In genomic region chr5:3121813-3122212, GRCh38 we compare ENCODE assay signal across 18 cellular contexts.
DNase-seq lines count a peak whose midpoint lies in the region; FAIRE-seq and TF ChIP-seq lines count a peak whose summit lies in the region.
"Had no signal": no experiment of that assay in that cellular context is flagged by ENCODE, and none has a peak within 500 bp of the region (broad histone marks: within the 10 kb centered on the region; RNA-seq: fewer than 3 reads in every experiment).

No MANE protein-coding gene starts in this region.

- no peak overlapping the region for H3K27ac Mint-ChIP-seq in type B pancreatic cell

- no peaks in the 10 kb centered on the region for H3K79me2 ChIP-seq in trophoblast cell (ENCODE audit: control insufficient read depth, insufficient read depth, low read length, poor library complexity)

- H3K9ac ChIP-seq in BLaER1 (no peak overlapping the region), NT2/D1 (ENCODE audit: insufficient read length, low read depth) (peak overlapping the region; percentile 32), iPS-20b (ENCODE audit: low read depth, low read length) (peak overlapping the region; percentile 62; the same call in 1 of the 2 replicates), trophoblast cell (ENCODE audit: low read length) (no peak overlapping the region), kidney (ENCODE audit: low read length in 2 of 2) (no peak overlapping the region)

- H4K20me1 ChIP-seq in BLaER1: no peaks in the 10 kb centered on the region

- H3K9me3 ChIP-seq in BLaER1 (no peaks in the 10 kb centered on the region), NT2/D1 (ENCODE audit: insufficient read depth, low read length) (no peaks in the 10 kb centered on the region), iPS-20b (ENCODE audit: insufficient read depth, low read depth, low read length) (no peaks in the 10 kb centered on the region), trophoblast cell (ENCODE audit: insufficient read depth, low read depth, low read length) (no peaks in the 10 kb centered on the region), kidney (ENCODE audit: control insufficient read depth in 1 of 2, low read length in 2 of 2) (no peaks in the 10 kb centered on the region)

- H3K36me3 ChIP-seq in BLaER1 (no peaks in the 10 kb centered on the region), NT2/D1 (ENCODE audit: insufficient read depth, insufficient read length, low read length) (no peaks in the 10 kb centered on the region), iPS-20b (ENCODE audit: insufficient read depth, low read depth, low read length) (no peaks in the 10 kb centered on the region), trophoblast cell (ENCODE audit: control insufficient read depth in 1 of 2, insufficient read depth in 2 of 2, low read length in 2 of 2) (no peaks in the 10 kb centered on the region), kidney (ENCODE audit: control insufficient read depth in 1 of 2, insufficient read depth in 2 of 2, low read length in 2 of 2) (no peaks in the 10 kb centered on the region)

- H3K36me3 Mint-ChIP-seq in type B pancreatic cell: no peaks in the 10 kb centered on the region

- no peak overlapping the region for H2AK5ac ChIP-seq in trophoblast cell (ENCODE audit: low read length)

- peak overlapping the region; percentile 80 for H4K8ac ChIP-seq in trophoblast cell (ENCODE audit: low read depth, low read length)

- no peak overlapping the region for H4K12ac ChIP-seq in trophoblast cell (ENCODE audit: low read depth, low read length)

- H3K18ac ChIP-seq in trophoblast cell (ENCODE audit: low read length): peak overlapping the region; percentile 74

- peak overlapping the region; percentile 68 for H2BK12ac ChIP-seq in trophoblast cell (ENCODE audit: low read length)

- H3K4me1 ChIP-seq in BLaER1: peaks cover 10% of the 10 kb centered on the region
- H3K4me1 ChIP-seq in NT2/D1 (ENCODE audit: insufficient read depth, insufficient read length): peaks cover 6% of the 10 kb centered on the region
- peaks cover 78% of the 10 kb centered on the region for H3K4me1 ChIP-seq in iPS-20b (ENCODE audit: insufficient read depth, low read length)
- peaks cover 8 to 11% of the 10 kb centered on the region in 2 experiments for H3K4me1 ChIP-seq in trophoblast cell (ENCODE audit: control insufficient read depth in 1 of 2, insufficient read depth in 2 of 2, low read length in 2 of 2)
- no peaks in the 10 kb centered on the region for H3K4me1 ChIP-seq in kidney (ENCODE audit: control insufficient read depth in 1 of 2, insufficient read depth in 1 of 2, low read depth in 1 of 2, low read length in 2 of 2)

- H2BK120ac ChIP-seq in trophoblast cell (ENCODE audit: insufficient read depth, low read length, poor library complexity): peak overlapping the region; percentile 24

- H3K27me3 Mint-ChIP-seq in type B pancreatic cell: peaks cover 37% of the 10 kb centered on the region

- no peaks in the 10 kb centered on the region for H3K79me1 ChIP-seq in trophoblast cell (ENCODE audit: low read length)

- H3K27ac ChIP-seq in BLaER1 (no peak overlapping the region), iPS-20b (ENCODE audit: low read length) (no peak overlapping the region), trophoblast cell (ENCODE audit: low read depth, low read length) (no peak overlapping the region), kidney (ENCODE audit: low read depth in 2 of 2, low read length in 2 of 2) (no peak overlapping the region)
- H3K27ac ChIP-seq: 22Rv1, PC-9 had no signal

- no peak overlapping the region for H2AFZ ChIP-seq in trophoblast cell (ENCODE audit: insufficient read depth, low read length, poor library complexity)
- H2AFZ ChIP-seq: PC-9 had no signal

- H2BK5ac ChIP-seq in trophoblast cell (ENCODE audit: low read depth, low read length, poor library complexity): no peak overlapping the region

- H3K9me3 Mint-ChIP-seq in type B pancreatic cell: peaks cover 3% of the 10 kb centered on the region

- H3K4me2 ChIP-seq in BLaER1 (peak overlapping the region; percentile 49), trophoblast cell (ENCODE audit: low read length) (peak overlapping the region; percentile 11)
- H3K4me2 ChIP-seq: PC-9 had no signal

- no peak for DNase-seq in NT2/D1 (ENCODE audit: low read depth, low spot score)
- no peak for DNase-seq in trophoblast cell
- DNase-seq in COR-L47 (lab: John Stamatoyannopoulos, UW): no peak
- DNase-seq in type B pancreatic cell (ENCODE audit: extremely low spot score, unreplicated experiment): no peak
- no peak for DNase-seq in stimulated activated CD4-positive, alpha-beta T cell treated with anti-CD3 and anti-CD28 coated beads, Interleukin-2, amount 100 ng/mL, for 24 hours
- no peak for DNase-seq in kidney
- DNase-seq: C1 segment of cervical spinal cord, DMS153, KG1, NCI-H1048, NCI-H2107, NCI-H345, NCI-H526 treated with DMSO at 0.1 percent for 48 hours, PC-9 had no signal

- no peak for FAIRE-seq in kidney (lab: Jason Lieb, UNC)
- FAIRE-seq: GM18507 had no signal

- peak overlapping the region; percentile 30 for H3K4ac ChIP-seq in trophoblast cell (ENCODE audit: low read depth, low read length)

- WGBS in trophoblast cell (ENCODE audit: extremely low coverage, insufficient coverage, insufficient read length): no CpG with 5 or more reads among the region's 21 CpGs

- H3K4me3 ChIP-seq in BLaER1 (no peak overlapping the region), NT2/D1 (ENCODE audit: insufficient read length, low read depth) (no peak overlapping the region), iPS-20b (ENCODE audit: low read length) (peak overlapping the region; percentile 38; the same call in 1 of the 2 replicates), trophoblast cell (ENCODE audit: low read depth, low read length) (no peak overlapping the region), kidney (ENCODE audit: low read length in 2 of 2) (no peak overlapping the region)
- H3K4me3 ChIP-seq: PC-9 had no signal

- H3K4me3 Mint-ChIP-seq in type B pancreatic cell: no peak overlapping the region

- no peak overlapping the region for H3K23ac ChIP-seq in trophoblast cell (ENCODE audit: low read length)

- peaks cover 47% of the 10 kb centered on the region for H3K4me1 Mint-ChIP-seq in type B pancreatic cell (ENCODE audit: unreplicated experiment)

- TF ChIP-seq CTCF in type B pancreatic cell (conservative IDR thresholded peaks at IDR 0.05): no peak
- TF ChIP-seq CTCF in kidney (IDR thresholded peaks at IDR 0.05; ENCODE audit: borderline replicate concordance, extremely low read depth, insufficient read depth): no peak

- H4K91ac ChIP-seq in trophoblast cell (ENCODE audit: low read depth, low read length): peak overlapping the region; percentile 75

- peaks cover 30% of the 10 kb centered on the region for H3K27me3 ChIP-seq in BLaER1
- no peaks in the 10 kb centered on the region for H3K27me3 ChIP-seq in NT2/D1 (ENCODE audit: insufficient read depth, insufficient read length)
- peaks cover 57% of the 10 kb centered on the region; the same call in 1 of the 2 replicates for H3K27me3 ChIP-seq in iPS-20b (ENCODE audit: insufficient read depth, low read length)
- H3K27me3 ChIP-seq in trophoblast cell (ENCODE audit: insufficient read depth, low read length): peaks cover 15% of the 10 kb centered on the region

- peak overlapping the region; percentile 72 for H3K14ac ChIP-seq in trophoblast cell (ENCODE audit: low read length)

- intact Hi-C loops in kidney (cut with DNase I): no loop called here

Comparison
In these comparisons a context has a peak if more than half of its experiments do, and no peak if none do; other contexts are left out.
1. H3K9ac ChIP-seq: peak in NT2/D1 (single experiment) and iPS-20b (single experiment); none in BLaER1 (single experiment), trophoblast cell (single experiment) and kidney (0 of 2).